In the genomic region with DNA sequence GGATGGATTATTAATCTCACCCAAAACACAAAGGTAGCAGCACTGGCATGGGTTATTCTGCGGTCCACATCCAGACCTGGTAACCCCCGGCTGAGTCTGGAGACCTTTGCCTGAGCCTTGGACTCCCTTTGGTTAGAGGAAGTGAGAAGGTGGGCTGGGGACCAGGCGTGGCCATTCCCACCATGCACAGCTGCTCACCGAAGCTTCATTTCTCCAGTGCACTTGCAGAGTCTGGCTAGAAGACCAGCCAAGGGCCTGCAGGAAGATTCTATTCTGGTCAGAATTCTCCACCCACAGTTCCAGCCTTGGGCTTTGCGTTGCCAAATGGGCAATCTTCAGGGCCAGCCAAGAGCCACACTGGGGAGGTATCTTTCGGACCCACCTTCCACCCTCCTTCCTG, we compare ENCODE assay signal across 1 cellular context.
TF ChIP-seq lines count a peak whose summit lies in the region.

No MANE protein-coding gene starts in this region.

TF ChIP-seq in HepG2, 621 proteins besides CTCF, POLR2A, EP300 and RAD21:
- TF ChIP-seq GATA4 (IDR thresholded peaks at IDR 0.05; ENCODE audit: borderline replicate concordance, low read depth): no peak
- TF ChIP-seq, protein P1, sequence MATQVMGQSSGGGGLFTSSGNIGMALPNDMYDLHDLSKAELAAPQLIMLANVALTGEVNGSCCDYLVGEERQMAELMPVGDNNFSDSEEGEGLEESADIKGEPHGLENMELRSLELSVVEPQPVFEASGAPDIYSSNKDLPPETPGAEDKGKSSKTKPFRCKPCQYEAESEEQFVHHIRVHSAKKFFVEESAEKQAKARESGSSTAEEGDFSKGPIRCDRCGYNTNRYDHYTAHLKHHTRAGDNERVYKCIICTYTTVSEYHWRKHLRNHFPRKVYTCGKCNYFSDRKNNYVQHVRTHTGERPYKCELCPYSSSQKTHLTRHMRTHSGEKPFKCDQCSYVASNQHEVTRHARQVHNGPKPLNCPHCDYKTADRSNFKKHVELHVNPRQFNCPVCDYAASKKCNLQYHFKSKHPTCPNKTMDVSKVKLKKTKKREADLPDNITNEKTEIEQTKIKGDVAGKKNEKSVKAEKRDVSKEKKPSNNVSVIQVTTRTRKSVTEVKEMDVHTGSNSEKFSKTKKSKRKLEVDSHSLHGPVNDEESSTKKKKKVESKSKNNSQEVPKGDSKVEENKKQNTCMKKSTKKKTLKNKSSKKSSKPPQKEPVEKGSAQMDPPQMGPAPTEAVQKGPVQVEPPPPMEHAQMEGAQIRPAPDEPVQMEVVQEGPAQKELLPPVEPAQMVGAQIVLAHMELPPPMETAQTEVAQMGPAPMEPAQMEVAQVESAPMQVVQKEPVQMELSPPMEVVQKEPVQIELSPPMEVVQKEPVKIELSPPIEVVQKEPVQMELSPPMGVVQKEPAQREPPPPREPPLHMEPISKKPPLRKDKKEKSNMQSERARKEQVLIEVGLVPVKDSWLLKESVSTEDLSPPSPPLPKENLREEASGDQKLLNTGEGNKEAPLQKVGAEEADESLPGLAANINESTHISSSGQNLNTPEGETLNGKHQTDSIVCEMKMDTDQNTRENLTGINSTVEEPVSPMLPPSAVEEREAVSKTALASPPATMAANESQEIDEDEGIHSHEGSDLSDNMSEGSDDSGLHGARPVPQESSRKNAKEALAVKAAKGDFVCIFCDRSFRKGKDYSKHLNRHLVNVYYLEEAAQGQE (IDR thresholded peaks at IDR 0.05; ENCODE audit: borderline replicate concordance in 1 of 2, low read depth in 1 of 2, low read length in 2 of 2): no peak
- no peak for TF ChIP-seq ZSCAN22 (CRISPR knock-in tag; IDR thresholded peaks at IDR 0.05)
- no peak for TF ChIP-seq DNMT3B (CRISPR knock-in tag; conservative IDR thresholded peaks at IDR 0.05)
- TF ChIP-seq, protein P2, sequence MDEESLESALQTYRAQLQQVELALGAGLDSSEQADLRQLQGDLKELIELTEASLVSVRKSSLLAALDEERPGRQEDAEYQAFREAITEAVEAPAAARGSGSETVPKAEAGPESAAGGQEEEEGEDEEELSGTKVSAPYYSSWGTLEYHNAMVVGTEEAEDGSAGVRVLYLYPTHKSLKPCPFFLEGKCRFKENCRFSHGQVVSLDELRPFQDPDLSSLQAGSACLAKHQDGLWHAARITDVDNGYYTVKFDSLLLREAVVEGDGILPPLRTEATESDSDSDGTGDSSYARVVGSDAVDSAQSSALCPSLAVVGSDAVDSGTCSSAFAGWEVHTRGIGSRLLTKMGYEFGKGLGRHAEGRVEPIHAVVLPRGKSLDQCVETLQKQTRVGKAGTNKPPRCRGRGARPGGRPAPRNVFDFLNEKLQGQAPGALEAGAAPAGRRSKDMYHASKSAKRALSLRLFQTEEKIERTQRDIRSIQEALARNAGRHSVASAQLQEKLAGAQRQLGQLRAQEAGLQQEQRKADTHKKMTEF (CRISPR knock-in tag; IDR thresholded peaks at IDR 0.05): no peak
- TF ChIP-seq SSRP1 (CRISPR knock-in tag; IDR thresholded peaks at IDR 0.05): no peak
- TF ChIP-seq, protein P3, sequence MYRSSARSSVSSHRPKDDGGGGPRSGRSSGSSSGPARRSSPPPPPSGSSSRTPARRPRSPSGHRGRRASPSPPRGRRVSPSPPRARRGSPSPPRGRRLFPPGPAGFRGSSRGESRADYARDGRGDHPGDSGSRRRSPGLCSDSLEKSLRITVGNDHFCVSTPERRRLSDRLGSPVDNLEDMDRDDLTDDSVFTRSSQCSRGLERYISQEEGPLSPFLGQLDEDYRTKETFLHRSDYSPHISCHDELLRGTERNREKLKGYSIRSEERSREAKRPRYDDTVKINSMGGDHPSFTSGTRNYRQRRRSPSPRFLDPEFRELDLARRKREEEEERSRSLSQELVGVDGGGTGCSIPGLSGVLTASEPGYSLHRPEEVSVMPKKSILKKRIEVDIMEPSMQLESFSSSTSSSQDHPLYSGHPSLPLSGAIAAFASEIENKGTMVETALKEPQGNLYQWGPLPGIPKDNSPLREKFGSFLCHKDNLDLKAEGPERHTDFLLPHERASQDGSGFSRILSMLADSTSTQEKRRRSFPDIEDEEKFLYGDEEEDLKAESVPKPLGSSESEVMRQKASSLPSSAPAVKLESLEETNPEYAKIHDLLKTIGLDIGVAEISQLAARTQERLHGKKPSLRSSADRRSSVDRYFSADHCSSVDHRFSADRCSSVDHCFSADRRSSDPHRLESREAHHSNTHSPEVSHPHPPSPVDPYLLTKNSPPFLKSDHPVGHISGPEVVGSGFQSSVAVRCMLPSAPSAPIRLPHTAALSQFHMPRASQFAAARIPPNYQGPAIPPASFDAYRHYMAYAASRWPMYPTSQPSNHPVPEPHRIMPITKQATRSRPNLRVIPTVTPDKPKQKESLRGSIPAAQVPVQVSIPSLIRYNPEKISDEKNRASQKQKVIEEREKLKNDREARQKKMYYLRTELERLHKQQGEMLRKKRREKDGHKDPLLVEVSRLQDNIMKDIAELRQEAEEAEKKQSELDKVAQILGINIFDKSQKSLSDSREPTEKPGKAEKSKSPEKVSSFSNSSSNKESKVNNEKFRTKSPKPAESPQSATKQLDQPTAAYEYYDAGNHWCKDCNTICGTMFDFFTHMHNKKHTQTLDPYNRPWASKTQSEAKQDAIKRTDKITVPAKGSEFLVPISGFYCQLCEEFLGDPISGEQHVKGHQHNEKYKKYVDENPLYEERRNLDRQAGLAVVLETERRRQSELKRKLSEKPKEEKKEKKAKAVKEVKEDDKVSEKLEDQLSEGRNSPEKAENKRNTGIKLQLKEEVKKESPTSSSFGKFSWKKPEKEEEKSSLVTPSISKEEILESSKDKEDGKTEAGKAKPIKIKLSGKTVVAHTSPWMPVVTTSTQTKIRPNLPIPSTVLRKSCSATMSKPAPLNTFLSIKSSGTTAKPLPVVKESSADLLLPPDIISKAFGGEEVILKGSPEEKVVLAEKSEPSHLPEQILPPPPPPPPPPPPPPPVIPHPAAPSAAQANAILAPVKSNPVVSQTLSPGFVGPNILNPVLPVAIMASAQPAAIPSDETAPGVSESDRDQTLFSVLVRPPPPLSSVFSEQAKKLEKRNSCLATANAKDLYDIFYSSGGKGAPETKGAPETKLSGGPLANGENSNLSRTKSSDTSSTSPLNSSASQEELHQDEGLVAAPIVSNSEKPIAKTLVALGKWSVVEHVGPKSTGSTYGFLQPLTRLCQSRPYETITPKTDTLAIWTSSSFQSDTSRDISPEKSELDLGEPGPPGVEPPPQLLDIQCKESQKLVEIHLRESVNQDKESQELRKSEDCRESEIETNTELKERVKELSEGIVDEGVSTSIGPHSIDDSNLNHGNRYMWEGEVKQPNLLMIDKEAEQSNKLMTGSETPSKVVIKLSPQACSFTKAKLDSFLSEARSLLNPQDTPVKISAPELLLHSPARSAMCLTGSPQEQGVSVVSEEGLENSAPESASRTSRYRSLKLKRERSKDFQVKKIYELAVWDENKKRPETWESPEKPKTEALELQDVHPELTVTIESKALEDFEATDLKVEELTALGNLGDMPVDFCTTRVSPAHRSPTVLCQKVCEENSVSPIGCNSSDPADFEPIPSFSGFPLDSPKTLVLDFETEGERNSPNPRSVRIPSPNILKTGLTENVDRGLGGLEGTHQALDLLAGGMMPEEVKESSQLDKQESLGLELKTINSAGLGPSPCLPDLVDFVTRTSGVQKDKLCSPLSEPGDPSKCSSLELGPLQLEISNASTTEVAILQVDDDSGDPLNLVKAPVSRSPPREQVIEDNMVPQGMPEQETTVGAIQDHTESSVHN (CRISPR knock-in tag; IDR thresholded peaks at IDR 0.05): no peak
- TF ChIP-seq ZNF558 (CRISPR knock-in tag; IDR thresholded peaks at IDR 0.05; ENCODE audit: borderline replicate concordance): no peak
- no peak for TF ChIP-seq EZH2 (conservative IDR thresholded peaks at IDR 0.05; ENCODE audit: low read depth, low read length)
- TF ChIP-seq TOE1 (CRISPR knock-in tag; IDR thresholded peaks at IDR 0.05): no peak
- no peak for TF ChIP-seq ATF7-NPFF (CRISPR knock-in tag; IDR thresholded peaks at IDR 0.05; ENCODE audit: low read depth)
- TF ChIP-seq MIER3 (CRISPR knock-in tag; IDR thresholded peaks at IDR 0.05; ENCODE audit: borderline replicate concordance): no peak
- no peak for TF ChIP-seq SRF (IDR thresholded peaks at IDR 0.05; ENCODE audit: low read depth, low read length)
- TF ChIP-seq RAD51 (IDR thresholded peaks at IDR 0.05; ENCODE audit: borderline replicate concordance): no peak
